In the genomic region with DNA sequence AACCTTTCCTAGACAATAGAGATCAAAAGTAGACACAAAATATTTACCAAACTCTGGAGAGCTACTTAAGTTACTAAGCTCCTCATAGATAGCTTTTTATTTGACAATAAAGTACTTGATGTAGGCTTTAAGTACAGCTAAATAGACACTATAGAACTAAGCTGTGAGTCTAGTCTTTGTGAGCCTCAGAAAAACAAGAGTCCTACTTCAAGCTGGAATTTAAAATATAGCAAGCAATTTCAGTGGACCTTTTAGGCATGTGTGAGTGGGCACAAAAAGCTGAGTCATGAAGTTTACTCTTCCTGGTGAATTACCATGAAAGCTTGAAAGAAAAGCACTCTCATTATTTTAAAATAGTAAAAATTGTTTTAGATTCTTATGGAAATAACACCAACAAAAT, we compare ENCODE assay signal across 8 cellular contexts.
DNase-seq lines count a peak whose midpoint lies in the region; ATAC-seq, FAIRE-seq and TF ChIP-seq lines count a peak whose summit lies in the region.

No MANE protein-coding gene starts in this region.

- no peak for TF ChIP-seq POLR2A in endothelial cell of umbilical vein (IDR thresholded peaks at IDR 0.05; ENCODE audit: low read depth, low read length)

- POLR2A ChIA-PET in endothelial cell of umbilical vein (lab: Charles Lee), result no interaction called here

- ATAC-seq in sciatic nerve (no peak), HG02852 (IDR thresholded peaks at IDR 0.05; ENCODE audit: unreplicated experiment) (no peak)

- peaks cover 31% of the 10 kb centered on the region for H3K4me1 ChIP-seq in endothelial cell of umbilical vein (ENCODE audit: control insufficient read depth, extremely low read depth, insufficient read depth, low read length)

- no peaks in the 10 kb centered on the region for H3K27me3 Mint-ChIP-seq in activated CD4-positive, alpha-beta T cell treated with anti-CD3 and anti-CD28 coated beads, Interleukin-2, amount 10 ng/mL, durations not matched to agents 24 days and 14 days

- TF ChIP-seq CTCF in endothelial cell of umbilical vein (IDR thresholded peaks at IDR 0.05; ENCODE audit: extremely low read depth in 1 of 2, insufficient read depth in 1 of 2, low read depth in 1 of 2, low read length in 2 of 2) (no peak), coronary artery (IDR thresholded peaks at IDR 0.05) (no peak)

- dilution Hi-C loops in endothelial cell of umbilical vein (cut with MboI; ENCODE audit: extremely low pct_ligation_motif_present, low sequenced_read_pairs), result no loop called here

- no peaks in the 10 kb centered on the region for H3K79me2 ChIP-seq in endothelial cell of umbilical vein (ENCODE audit: control insufficient read depth, insufficient read depth, low read length)

- H3K9me1 ChIP-seq in endothelial cell of umbilical vein (replicated peaks; ENCODE audit: control insufficient read depth, extremely low read depth, insufficient read depth, low read length), result no peaks in the 10 kb centered on the region

- no peak overlapping the region for H3K4me3 Mint-ChIP-seq in activated CD4-positive, alpha-beta T cell treated with anti-CD3 and anti-CD28 coated beads, Interleukin-2, amount 10 ng/mL, durations not matched to agents 24 days and 14 days

- FAIRE-seq in endothelial cell of umbilical vein (lab: Jason Lieb, UNC), result peak; percentile 31

- CTCF ChIA-PET in endothelial cell of umbilical vein (lab: Charles Lee), result interaction anchor here (0.5 to 4.6 kb wide), 4 partner anchors 9 to 200 kb away, joined by 3 to 41 read pairs (median 4); no protein-coding TSS in a partner anchor

- no peaks in the 10 kb centered on the region for H3K27me3 ChIP-seq in endothelial cell of umbilical vein (ENCODE audit: control insufficient read depth in 2 of 2, insufficient read depth in 2 of 2, low read length in 2 of 2)

- H2AFZ ChIP-seq in endothelial cell of umbilical vein (ENCODE audit: low read depth, low read length), result no peak overlapping the region

- no peaks in the 10 kb centered on the region for H3K9me3 ChIP-seq in endothelial cell of umbilical vein (replicated peaks; ENCODE audit: control insufficient read depth, insufficient read depth, low read length)

- peaks cover 17% of the 10 kb centered on the region for H3K36me3 Mint-ChIP-seq in activated CD4-positive, alpha-beta T cell treated with anti-CD3 and anti-CD28 coated beads, Interleukin-2, amount 10 ng/mL, durations not matched to agents 24 days and 14 days (ENCODE audit: low read depth)

- intact Hi-C loops in activated CD4-positive, alpha-beta T cell treated with anti-CD3 and anti-CD28 coated beads, Interleukin-2, amount 10 ng/mL, durations not matched to agents 24 days and 14 days (cut with micrococcal nuclease), result loop anchor here (2.0 kb wide), 1 partner anchor 17 kb away; no protein-coding TSS in a partner anchor
- intact Hi-C loops in endothelial cell of umbilical vein (cut with micrococcal nuclease) (loop anchor here (2.0 to 5.0 kb wide), 2 partner anchors 53 to 423 kb away; no protein-coding TSS in a partner anchor), sciatic nerve (cut with DNase I) (no loop called here)

- no peak for DNase-seq in activated CD4-positive, alpha-beta T cell treated with anti-CD3 and anti-CD28 coated beads, Interleukin-2, amount 10 ng/mL, durations not matched to agents 24 days and 14 days
- DNase-seq in activated CD4-positive, alpha-beta T cell treated with anti-CD3 and anti-CD28 coated beads for 48 hours, result no peak
- DNase-seq in NCI-H345 treated with DMSO at 0.1 percent for 48 hours (lab: John Stamatoyannopoulos, UW; ENCODE audit: unreplicated experiment), result peak; percentile 53
- DNase-seq in endothelial cell of umbilical vein (ENCODE audit: low read depth, low spot score), result peak; percentile 36
- DNase-seq in renal cortical epithelial cell (ENCODE audit: low read depth), result peak; percentile 86
- no peak for DNase-seq in sciatic nerve (ENCODE audit: low spot score)
- DNase-seq in coronary artery (ENCODE audit: low spot score), result no peak

- BruUV-seq in endothelial cell of umbilical vein (replicated peaks; lab: Mats Ljungman, UMichigan), result no TSS peak

- H3K27ac ChIP-seq in endothelial cell of umbilical vein (ENCODE audit: insufficient read depth, low read depth, low read length) (no peak overlapping the region), coronary artery (no peak overlapping the region)

- no peak overlapping the region for H3K9ac ChIP-seq in endothelial cell of umbilical vein (replicated peaks; ENCODE audit: extremely low read depth, insufficient read depth, low read length)

- no peaks in the 10 kb centered on the region for H4K20me1 ChIP-seq in endothelial cell of umbilical vein (replicated peaks; ENCODE audit: control insufficient read depth, extremely low read depth, insufficient read depth, low read length)

- H3K4me1 Mint-ChIP-seq in activated CD4-positive, alpha-beta T cell treated with anti-CD3 and anti-CD28 coated beads, Interleukin-2, amount 10 ng/mL, durations not matched to agents 24 days and 14 days, result peaks cover 65% of the 10 kb centered on the region

- peak overlapping the region; percentile 20 for H3K27ac Mint-ChIP-seq in activated CD4-positive, alpha-beta T cell treated with anti-CD3 and anti-CD28 coated beads, Interleukin-2, amount 10 ng/mL, durations not matched to agents 24 days and 14 days

- H3K9me3 Mint-ChIP-seq in activated CD4-positive, alpha-beta T cell treated with anti-CD3 and anti-CD28 coated beads, Interleukin-2, amount 10 ng/mL, durations not matched to agents 24 days and 14 days, result peaks cover 11% of the 10 kb centered on the region

- H3K36me3 ChIP-seq in endothelial cell of umbilical vein (ENCODE audit: control insufficient read depth in 2 of 2, extremely low read depth in 1 of 2, insufficient read depth in 2 of 2, low read length in 2 of 2), result no peaks in the 10 kb centered on the region

- H3K4me2 ChIP-seq in endothelial cell of umbilical vein (ENCODE audit: insufficient read depth, low read length), result no peak overlapping the region

- no peak overlapping the region for H3K4me3 ChIP-seq in endothelial cell of umbilical vein (replicated peaks in 1 of 3; ENCODE audit: insufficient read depth in 1 of 3, low read depth in 1 of 3, low read length in 3 of 3)
- no peak overlapping the region for H3K4me3 ChIP-seq in coronary artery

TF ChIP-seq in endothelial cell of umbilical vein, 7 proteins besides CTCF, POLR2A, EP300 and RAD21:
- TF ChIP-seq GATA2 (IDR thresholded peaks at IDR 0.05; ENCODE audit: insufficient read depth, insufficient read length, low read depth, low read length), result no peak
- TF ChIP-seq, protein P1, sequence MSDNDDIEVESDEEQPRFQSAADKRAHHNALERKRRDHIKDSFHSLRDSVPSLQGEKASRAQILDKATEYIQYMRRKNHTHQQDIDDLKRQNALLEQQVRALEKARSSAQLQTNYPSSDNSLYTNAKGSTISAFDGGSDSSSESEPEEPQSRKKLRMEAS (IDR thresholded peaks at IDR 0.05; ENCODE audit: insufficient read depth, insufficient read length), result no peak
- no peak for TF ChIP-seq FOS (IDR thresholded peaks at IDR 0.05; ENCODE audit: borderline replicate concordance, insufficient read depth, low read length)
- no peak for TF ChIP-seq MYC (IDR thresholded peaks at IDR 0.05; ENCODE audit: low read depth, low read length)
- TF ChIP-seq JUN (IDR thresholded peaks at IDR 0.05; ENCODE audit: borderline replicate concordance, insufficient read depth, insufficient read length, low read depth), result no peak
- no peak for TF ChIP-seq EZH2 (IDR thresholded peaks at IDR 0.05; ENCODE audit: borderline replicate concordance, low read depth, low read length, severe bottlenecking)
- TF ChIP-seq POLR2AphosphoS5 (IDR thresholded peaks at IDR 0.05; ENCODE audit: insufficient read depth, low read depth, low read length), result no peak

Comparison
In these comparisons a context has a peak if more than half of its experiments do, and no peak if none do; other contexts are left out.
1. DNase-seq: peak in NCI-H345 treated with DMSO at 0.1 percent for 48 hours (single experiment), endothelial cell of umbilical vein (single experiment) and renal cortical epithelial cell (single experiment); none in activated CD4-positive, alpha-beta T cell treated with anti-CD3 and anti-CD28 coated beads, Interleukin-2, amount 10 ng/mL, durations not matched to agents 24 days and 14 days (single experiment), activated CD4-positive, alpha-beta T cell treated with anti-CD3 and anti-CD28 coated beads for 48 hours (single experiment), sciatic nerve (single experiment) and coronary artery (single experiment).